In genomic region chr2:144459937-144460336, GRCh38 we compare ENCODE assay signal across 9 cellular contexts. TPM values are rescaled to one million over a fixed set of nuclear protein-coding genes. Genes with fewer than 3 reads are reported as not detected.
A peak's percentile ranks its signal among the peaks of the same experiment; 100 is the strongest.
DNase-seq lines count a peak whose midpoint lies in the region; ATAC-seq, FAIRE-seq and TF ChIP-seq lines count a peak whose summit lies in the region.
"Had no signal": no experiment of that assay in that cellular context is flagged by ENCODE, and none has a peak within 500 bp of the region (broad histone marks: within the 10 kb centered on the region; RNA-seq: fewer than 3 reads in every experiment).

No MANE protein-coding gene starts in this region.

- DNase-seq in activated naive CD4-positive, alpha-beta T cell treated with anti-CD3 and anti-CD28 coated beads, Interleukin-2, amount 50 U/mL, for 72 hours (ENCODE audit: low spot score in 2 of 2), result no peak
- no peak for DNase-seq in activated naive CD4-positive, alpha-beta T cell treated with anti-CD3 and anti-CD28 coated beads, Interleukin-2, amount 10 ng/mL, durations not matched to agents 7 days and 5 days
- DNase-seq in mucosa of descending colon (no peak), upper lobe of left lung (no peak), GM19239 (ENCODE audit: insufficient read length, low spot score) (no peak), SIG-M5 treated with dmso at 0.1 percent for 504 hours (lab: John Stamatoyannopoulos, UW; ENCODE audit: unreplicated experiment) (no peak), iPS-NIHi7 (ENCODE audit: extremely low spot score) (no peak)
- DNase-seq: H9 had no signal

- no peak for TF ChIP-seq POLR2A in upper lobe of left lung (IDR thresholded peaks at IDR 0.05)

- TF ChIP-seq CTCF in mucosa of descending colon (IDR thresholded peaks at IDR 0.05), result no peak
- TF ChIP-seq CTCF in upper lobe of left lung (IDR thresholded peaks at IDR 0.05), result no peak

- H3K27me3 ChIP-seq in upper lobe of left lung, result no peaks in the 10 kb centered on the region

- CTCF ChIA-PET in activated naive CD4-positive, alpha-beta T cell treated with anti-CD3 and anti-CD28 coated beads, Interleukin-2, amount 10 ng/mL, durations not matched to agents 7 days and 5 days (lab: Charles Lee), result interaction anchor here (0.9 to 1.0 kb wide), 2 partner anchors 11 to 16 kb away, joined by 3 read pairs; no protein-coding TSS in a partner anchor

- ATAC-seq in activated naive CD4-positive, alpha-beta T cell treated with anti-CD3 and anti-CD28 coated beads, Interleukin-2, amount 50 U/mL, for 72 hours, result peak; percentile 32 to 69
- ATAC-seq in mucosa of descending colon (peak; percentile 66), upper lobe of left lung (ENCODE audit: low FRiP score in 2 of 2) (peak in 1 of 2 donors; percentile 60)

- H3K36me3 Mint-ChIP-seq in activated naive CD4-positive, alpha-beta T cell treated with anti-CD3 and anti-CD28 coated beads, Interleukin-2, amount 50 U/mL, for 72 hours, result no peaks in the 10 kb centered on the region
- H3K36me3 Mint-ChIP-seq in activated naive CD4-positive, alpha-beta T cell treated with anti-CD3 and anti-CD28 coated beads, Interleukin-2, amount 10 ng/mL, durations not matched to agents 7 days and 5 days, result no peaks in the 10 kb centered on the region
- peaks cover 91% of the 10 kb centered on the region for H3K36me3 Mint-ChIP-seq in dendritic cell treated with granulocyte-macrophage colony-stimulating factor and Interleukin-4, amounts not matched to agents 40 ng/mL and 50 ng/mL, for 4 days (ENCODE audit: low read depth)

- peak in 1 of 4 donors; percentile 28 for TF ChIP-seq EP300 in upper lobe of left lung (IDR thresholded peaks at IDR 0.05)

- FAIRE-seq in GM19239 (lab: Jason Lieb, UNC), result no peak

- H3K9me3 Mint-ChIP-seq in activated naive CD4-positive, alpha-beta T cell treated with anti-CD3 and anti-CD28 coated beads, Interleukin-2, amount 50 U/mL, for 72 hours, result no peaks in the 10 kb centered on the region
- H3K9me3 Mint-ChIP-seq in activated naive CD4-positive, alpha-beta T cell treated with anti-CD3 and anti-CD28 coated beads, Interleukin-2, amount 10 ng/mL, durations not matched to agents 7 days and 5 days, result no peaks in the 10 kb centered on the region
- H3K9me3 Mint-ChIP-seq in dendritic cell treated with granulocyte-macrophage colony-stimulating factor and Interleukin-4, amounts not matched to agents 40 ng/mL and 50 ng/mL, for 4 days, result no peaks in the 10 kb centered on the region
- H3K9me3 Mint-ChIP-seq: H9 had no signal

- no peaks in the 10 kb centered on the region for H3K4me1 ChIP-seq in mucosa of descending colon (ENCODE audit: low read depth)
- H3K4me1 ChIP-seq in upper lobe of left lung, result peaks cover 40 to 71% (median 61%) of the 10 kb centered on the region in 4 donors

- H3K36me3 ChIP-seq in mucosa of descending colon (ENCODE audit: low read depth) (no peaks in the 10 kb centered on the region), upper lobe of left lung (no peaks in the 10 kb centered on the region)

- H3K9me3 ChIP-seq in mucosa of descending colon (no peaks in the 10 kb centered on the region), upper lobe of left lung (no peaks in the 10 kb centered on the region)

- H3K27ac ChIP-seq in upper lobe of left lung, result peak overlapping the region; percentile 31 to 82 (median 56)

- intact Hi-C loops in dendritic cell treated with granulocyte-macrophage colony-stimulating factor and Interleukin-4, amounts not matched to agents 40 ng/mL and 50 ng/mL, for 4 days (cut with micrococcal nuclease), result no loop called here
- intact Hi-C loops in mucosa of descending colon (cut with DNase I, micrococcal nuclease), result no loop called here

- no peak overlapping the region for H3K4me3 ChIP-seq in mucosa of descending colon
- H3K4me3 ChIP-seq in upper lobe of left lung, result no peak overlapping the region

- H3K27me3 Mint-ChIP-seq in activated naive CD4-positive, alpha-beta T cell treated with anti-CD3 and anti-CD28 coated beads, Interleukin-2, amount 10 ng/mL, durations not matched to agents 7 days and 5 days, result peaks cover 8% of the 10 kb centered on the region
- H3K27me3 Mint-ChIP-seq in dendritic cell treated with granulocyte-macrophage colony-stimulating factor and Interleukin-4, amounts not matched to agents 40 ng/mL and 50 ng/mL, for 4 days, result no peaks in the 10 kb centered on the region

- no peaks in the 10 kb centered on the region for H3K4me1 Mint-ChIP-seq in activated naive CD4-positive, alpha-beta T cell treated with anti-CD3 and anti-CD28 coated beads, Interleukin-2, amount 10 ng/mL, durations not matched to agents 7 days and 5 days
- peaks cover 79% of the 10 kb centered on the region for H3K4me1 Mint-ChIP-seq in dendritic cell treated with granulocyte-macrophage colony-stimulating factor and Interleukin-4, amounts not matched to agents 40 ng/mL and 50 ng/mL, for 4 days (ENCODE audit: low read depth)

- no peak overlapping the region for H3K4me3 Mint-ChIP-seq in activated naive CD4-positive, alpha-beta T cell treated with anti-CD3 and anti-CD28 coated beads, Interleukin-2, amount 10 ng/mL, durations not matched to agents 7 days and 5 days
- peak overlapping the region; percentile 3 for H3K4me3 Mint-ChIP-seq in dendritic cell treated with granulocyte-macrophage colony-stimulating factor and Interleukin-4, amounts not matched to agents 40 ng/mL and 50 ng/mL, for 4 days
- H3K4me3 Mint-ChIP-seq: H9 had no signal

- H3K27ac Mint-ChIP-seq in activated naive CD4-positive, alpha-beta T cell treated with anti-CD3 and anti-CD28 coated beads, Interleukin-2, amount 50 U/mL, for 72 hours, result no peak overlapping the region
- no peak overlapping the region for H3K27ac Mint-ChIP-seq in activated naive CD4-positive, alpha-beta T cell treated with anti-CD3 and anti-CD28 coated beads, Interleukin-2, amount 10 ng/mL, durations not matched to agents 7 days and 5 days
- peak overlapping the region; percentile 81 for H3K27ac Mint-ChIP-seq in dendritic cell treated with granulocyte-macrophage colony-stimulating factor and Interleukin-4, amounts not matched to agents 40 ng/mL and 50 ng/mL, for 4 days
- H3K27ac Mint-ChIP-seq: H9 had no signal

- WGBS in upper lobe of left lung, 2 donors, result 47 to 61% methylated on average over 5 of the region's 5 CpGs

RNA-seq across cellular contexts. Expression of gene ZEB2, which starts 60.0 kb away (rescaled TPM):
- 1 to 10 TPM; 4.1 to 6.1 TPM for total RNA-seq in activated naive CD4-positive, alpha-beta T cell treated with anti-CD3 and anti-CD28 coated beads, Interleukin-2, amount 50 U/mL, for 72 hours
- total RNA-seq in mucosa of descending colon (10 to 100 TPM; 19.0 to 80.1 (median 48.6) TPM), upper lobe of left lung (100 to 1,000 TPM; 104 to 237 (median 148) TPM)
